ENCODE assay signal across 27 cellular contexts in the genomic region with DNA sequence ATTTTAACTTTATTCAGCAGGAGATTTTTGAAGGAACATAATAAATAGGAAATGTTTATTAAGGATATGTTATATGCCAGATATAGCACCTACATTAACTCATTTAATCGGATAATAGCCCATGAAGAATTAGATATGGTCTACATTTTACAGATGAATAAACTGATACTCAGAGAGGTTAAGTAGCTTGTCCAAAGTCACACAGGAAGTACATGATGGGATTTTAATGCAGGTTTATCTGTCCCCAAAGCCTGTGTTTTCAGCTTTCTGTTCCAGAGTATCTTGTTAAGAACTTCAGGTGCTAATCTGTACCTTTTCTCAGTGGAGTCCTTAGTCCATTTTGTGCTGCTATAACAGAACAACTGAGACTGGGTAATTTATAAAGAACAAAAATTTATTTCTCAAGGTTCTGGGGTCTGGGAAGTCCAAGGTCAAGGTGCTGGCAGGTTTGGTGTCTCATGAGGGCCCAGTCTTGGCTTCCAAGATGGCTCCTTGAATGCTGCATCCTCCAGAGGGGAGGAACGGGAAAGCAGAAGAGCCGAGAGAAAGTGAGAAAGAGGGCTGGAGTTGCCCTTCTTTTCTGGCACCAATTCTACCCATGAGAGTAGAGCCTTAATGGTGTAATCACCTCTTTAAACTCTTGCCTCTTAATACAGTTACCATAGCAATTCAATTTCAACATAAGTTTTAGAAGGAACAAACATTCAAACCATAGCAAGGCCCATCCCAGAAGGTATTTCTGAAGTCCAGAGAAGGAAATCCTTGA. TPM values are rescaled to one million over a fixed set of nuclear protein-coding genes. Genes with fewer than 3 reads are reported as not detected.
"Had no signal": no experiment of that assay in that cellular context is flagged by ENCODE, and none has a peak within 500 bp of the region (broad histone marks: within the 10 kb centered on the region; RNA-seq: fewer than 3 reads in every experiment).

No MANE protein-coding gene starts in this region.

- H3K36me3 Mint-ChIP-seq: activated CD8-positive, alpha-beta memory T cell treated with anti-CD3 and anti-CD28 coated beads, Interleukin-2, amount 10 ng/mL, durations not matched to agents 7 days and 5 days; activated naive CD8-positive, alpha-beta T cell treated with anti-CD3 and anti-CD28 coated beads, Interleukin-2, amount 10 ng/mL, durations not matched to agents 7 days and 5 days; naive thymus-derived CD4-positive, alpha-beta T cell; T-cell had no signal

- H3K9me3 Mint-ChIP-seq: activated B cell treated with CpG ODN at 0.5 μM for 24 hours; activated CD4-positive, alpha-beta memory T cell treated with anti-CD3 and anti-CD28 coated beads, Interleukin-2, amount 10 ng/mL, durations not matched to agents 7 days and 5 days; activated naive CD8-positive, alpha-beta T cell treated with anti-CD3 and anti-CD28 coated beads, Interleukin-2, amount 10 ng/mL, durations not matched to agents 7 days and 5 days; activated T-helper 17 cell treated with anti-CD3 and anti-CD28 coated beads, Interleukin-2, amount 50 U/mL, for 72 hours; central memory CD8-positive, alpha-beta T cell; endodermal cell; naive thymus-derived CD4-positive, alpha-beta T cell; T-cell had no signal

- H3K4me1 ChIP-seq: colonic mucosa, parathyroid adenoma had no signal

- DNase-seq: activated B cell treated with CpG ODN at 0.5 μM for 24 hours; activated CD4-positive, alpha-beta memory T cell treated with anti-CD3 and anti-CD28 coated beads, Interleukin-2, amount 10 ng/mL, durations not matched to agents 7 days and 5 days; activated CD4-positive, alpha-beta T cell treated with anti-CD3 and anti-CD28 coated beads for 4 hours; activated CD8-positive, alpha-beta memory T cell treated with anti-CD3 and anti-CD28 coated beads, Interleukin-2, amount 10 ng/mL, durations not matched to agents 7 days and 5 days; activated naive CD4-positive, alpha-beta T cell treated with Interleukin-2 at 50 U/mL for 16 hours; activated naive CD8-positive, alpha-beta T cell treated with anti-CD3 and anti-CD28 coated beads, Interleukin-2, amount 10 ng/mL, durations not matched to agents 7 days and 5 days; activated T-cell treated with anti-CD3 and anti-CD28 coated beads, Interleukin-2, amount 50 U/mL, for 1 hour; brain microvascular endothelial cell; colonic mucosa; endodermal cell; foreskin keratinocyte; glutamatergic neuron; hypothalamus; kidney; mesendoderm; naive thymus-derived CD4-positive, alpha-beta T cell; stimulated activated CD4-positive, alpha-beta T cell treated with anti-CD3 and anti-CD28 coated beads, Interleukin-12 subunit alpha, Interleukin-12 subunit beta, amount 100 ng/mL, for 4 hours; stimulated activated CD4-positive, alpha-beta T cell treated with anti-CD3 and anti-CD28 coated beads, Interleukin-1b, Interleukin-23, amount 100 ng/mL, for 48 hours; stimulated activated naive CD8-positive, alpha-beta T cell treated with anti-CD3 and anti-CD28 coated beads, Interleukin-15, Interleukin-2, amounts not matched to agents 100 U/mL and 50 U/mL, for 24 hours; T-cell had no signal

- H3K27me3 ChIP-seq: brain microvascular endothelial cell, colonic mucosa, foreskin keratinocyte, tibial nerve, vagina had no signal

- H3K27ac ChIP-seq: brain microvascular endothelial cell, colonic mucosa, epithelial cell of prostate, foreskin keratinocyte, parathyroid adenoma, tibial nerve, vagina had no signal

- H3K36me3 ChIP-seq: brain microvascular endothelial cell, colonic mucosa, tibial nerve, vagina had no signal

- H3K4me1 Mint-ChIP-seq: activated B cell treated with CpG ODN at 0.5 μM for 24 hours; activated CD4-positive, alpha-beta memory T cell treated with anti-CD3 and anti-CD28 coated beads, Interleukin-2, amount 10 ng/mL, durations not matched to agents 7 days and 5 days; activated CD8-positive, alpha-beta memory T cell treated with anti-CD3 and anti-CD28 coated beads, Interleukin-2, amount 10 ng/mL, durations not matched to agents 7 days and 5 days; activated naive CD8-positive, alpha-beta T cell treated with anti-CD3 and anti-CD28 coated beads, Interleukin-2, amount 10 ng/mL, durations not matched to agents 7 days and 5 days; activated T-helper 17 cell treated with anti-CD3 and anti-CD28 coated beads, Interleukin-2, amount 50 U/mL, for 72 hours had no signal

- H3K27me3 Mint-ChIP-seq: activated B cell treated with CpG ODN at 0.5 μM for 24 hours; central memory CD8-positive, alpha-beta T cell had no signal

- H3K27ac Mint-ChIP-seq: activated B cell treated with CpG ODN at 0.5 μM for 24 hours; activated CD4-positive, alpha-beta memory T cell treated with anti-CD3 and anti-CD28 coated beads, Interleukin-2, amount 10 ng/mL, durations not matched to agents 7 days and 5 days; activated CD8-positive, alpha-beta memory T cell treated with anti-CD3 and anti-CD28 coated beads, Interleukin-2, amount 10 ng/mL, durations not matched to agents 7 days and 5 days; activated naive CD8-positive, alpha-beta T cell treated with anti-CD3 and anti-CD28 coated beads, Interleukin-2, amount 10 ng/mL, durations not matched to agents 7 days and 5 days; activated T-helper 17 cell treated with anti-CD3 and anti-CD28 coated beads, Interleukin-2, amount 50 U/mL, for 72 hours; endodermal cell; naive thymus-derived CD4-positive, alpha-beta T cell; T-cell had no signal

- H3K9ac ChIP-seq: parathyroid adenoma had no signal

- ATAC-seq: activated CD8-positive, alpha-beta memory T cell treated with anti-CD3 and anti-CD28 coated beads, Interleukin-2, amount 10 ng/mL, durations not matched to agents 7 days and 5 days; activated T-helper 17 cell treated with anti-CD3 and anti-CD28 coated beads, Interleukin-2, amount 50 U/mL, for 72 hours; foreskin keratinocyte; left lobe of liver; naive thymus-derived CD4-positive, alpha-beta T cell; stimulated activated naive CD8-positive, alpha-beta T cell treated with anti-CD3 and anti-CD28 coated beads, Interleukin-15, Interleukin-2, amounts not matched to agents 100 U/mL and 50 U/mL, for 24 hours; T-cell had no signal

- H2AFZ ChIP-seq: parathyroid adenoma had no signal

- H3K4me3 Mint-ChIP-seq: activated B cell treated with CpG ODN at 0.5 μM for 24 hours; activated CD4-positive, alpha-beta memory T cell treated with anti-CD3 and anti-CD28 coated beads, Interleukin-2, amount 10 ng/mL, durations not matched to agents 7 days and 5 days; activated CD8-positive, alpha-beta memory T cell treated with anti-CD3 and anti-CD28 coated beads, Interleukin-2, amount 10 ng/mL, durations not matched to agents 7 days and 5 days; activated naive CD8-positive, alpha-beta T cell treated with anti-CD3 and anti-CD28 coated beads, Interleukin-2, amount 10 ng/mL, durations not matched to agents 7 days and 5 days; activated T-helper 17 cell treated with anti-CD3 and anti-CD28 coated beads, Interleukin-2, amount 50 U/mL, for 72 hours; central memory CD8-positive, alpha-beta T cell; endodermal cell; naive thymus-derived CD4-positive, alpha-beta T cell; T-cell had no signal

- H3K4me3 ChIP-seq: colonic mucosa, tibial nerve, vagina had no signal

- H3K9me3 ChIP-seq: colonic mucosa, tibial nerve, vagina had no signal

RNA-seq across cellular contexts. Expression of a gene that starts 17.3 kb away (rescaled TPM):
- polyA plus RNA-seq: naive thymus-derived CD4-positive, alpha-beta T cell had no signal
